ENCODE assay signal across 14 cellular contexts in genomic region chr20:46670585-46671584, GRCh38. TPM values are rescaled to one million over a fixed set of nuclear protein-coding genes. Genes with fewer than 3 reads are reported as not detected.
"Had no signal": no experiment of that assay in that cellular context is flagged by ENCODE, and none has a peak within 500 bp of the region (broad histone marks: within the 10 kb centered on the region; RNA-seq: fewer than 3 reads in every experiment).

No MANE protein-coding gene starts in this region.

- H3K27ac Mint-ChIP-seq: activated CD4-positive, alpha-beta T cell treated with anti-CD3 and anti-CD28 coated beads, Interleukin-2, amount 10 ng/mL, durations not matched to agents 24 days and 14 days; activated CD8-positive, alpha-beta T cell treated with anti-CD3 and anti-CD28 coated beads, Interleukin-2, amount 10 ng/mL, durations not matched to agents 7 days and 5 days; activated naive CD8-positive, alpha-beta T cell; brain; nephron; stimulated activated memory B cell treated with anti-CD40 and anti-IgM and Interleukin-4, amounts not matched to agents 10 μg/mL and 1 μg/mL and 100 μg/mL, for 72 hours had no signal

- ATAC-seq: activated CD8-positive, alpha-beta T cell treated with anti-CD3 and anti-CD28 coated beads, Interleukin-2, amount 10 ng/mL, durations not matched to agents 7 days and 5 days; stimulated activated memory B cell treated with anti-CD40 and anti-IgM and Interleukin-4, amounts not matched to agents 10 μg/mL and 1 μg/mL and 100 μg/mL, for 72 hours had no signal

- DNase-seq: activated CD4-positive, alpha-beta T cell treated with anti-CD3 and anti-CD28 coated beads, Interleukin-2, amount 10 ng/mL, durations not matched to agents 24 days and 14 days; activated CD4-positive, CD25-positive, alpha-beta regulatory T cell; activated CD8-positive, alpha-beta T cell treated with anti-CD3 and anti-CD28 coated beads, Interleukin-2, amount 10 ng/mL, durations not matched to agents 7 days and 5 days; activated gamma-delta T cell treated with Interleukin-2 at 50 U/mL for 16 hours; amygdala; central memory CD4-positive, alpha-beta T cell; hippocampal formation; mesendoderm; nucleus accumbens; stimulated activated CD4-positive, alpha-beta T cell treated with anti-CD3 and anti-CD28 coated beads, Interleukin-2, amount 100 ng/mL, for 48 hours had no signal

- H3K27me3 Mint-ChIP-seq: activated naive CD8-positive, alpha-beta T cell; brain; stimulated activated memory B cell treated with anti-CD40 and anti-IgM and Interleukin-4, amounts not matched to agents 10 μg/mL and 1 μg/mL and 100 μg/mL, for 72 hours had no signal

- H3K4me3 Mint-ChIP-seq: activated CD4-positive, alpha-beta T cell treated with anti-CD3 and anti-CD28 coated beads, Interleukin-2, amount 10 ng/mL, durations not matched to agents 24 days and 14 days; activated CD8-positive, alpha-beta T cell treated with anti-CD3 and anti-CD28 coated beads, Interleukin-2, amount 10 ng/mL, durations not matched to agents 7 days and 5 days; activated naive CD8-positive, alpha-beta T cell; brain; nephron; stimulated activated memory B cell treated with anti-CD40 and anti-IgM and Interleukin-4, amounts not matched to agents 10 μg/mL and 1 μg/mL and 100 μg/mL, for 72 hours had no signal

- H3K4me1 Mint-ChIP-seq: stimulated activated memory B cell treated with anti-CD40 and anti-IgM and Interleukin-4, amounts not matched to agents 10 μg/mL and 1 μg/mL and 100 μg/mL, for 72 hours had no signal

RNA-seq across cellular contexts. Expression of gene SLC13A3, which starts 19.6 kb away (rescaled TPM):
- total RNA-seq: activated CD4-positive, alpha-beta T cell treated with anti-CD3 and anti-CD28 coated beads, Interleukin-2, amount 10 ng/mL, durations not matched to agents 24 days and 14 days; activated CD8-positive, alpha-beta T cell treated with anti-CD3 and anti-CD28 coated beads, Interleukin-2, amount 10 ng/mL, durations not matched to agents 7 days and 5 days had no signal

RNA-seq across cellular contexts. Expression of gene SLC2A10, which starts 38.6 kb away (rescaled TPM):
- total RNA-seq: activated CD4-positive, alpha-beta T cell treated with anti-CD3 and anti-CD28 coated beads, Interleukin-2, amount 10 ng/mL, durations not matched to agents 24 days and 14 days; activated CD8-positive, alpha-beta T cell treated with anti-CD3 and anti-CD28 coated beads, Interleukin-2, amount 10 ng/mL, durations not matched to agents 7 days and 5 days had no signal
